ENCODE assay signal across 8 cellular contexts in the genomic region with DNA sequence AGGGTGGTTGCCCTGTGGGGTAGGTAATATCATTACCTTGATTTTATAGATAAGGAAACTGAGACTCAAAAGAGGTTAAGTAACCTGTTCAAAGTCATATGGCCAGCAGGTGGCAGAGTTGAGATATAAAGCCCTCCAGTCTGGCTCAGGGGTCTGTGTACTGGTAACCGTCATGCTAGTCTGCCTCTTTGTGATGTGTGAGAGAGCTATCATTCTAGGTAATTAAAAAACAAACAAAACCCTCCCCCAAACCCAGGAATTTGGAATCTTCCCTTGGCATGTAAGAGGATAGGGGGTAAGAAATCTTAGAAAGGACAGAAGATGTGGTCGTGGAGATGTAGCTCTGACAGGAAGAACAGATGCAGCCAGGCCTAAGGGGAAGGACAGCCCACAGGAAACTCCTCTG.
DNase-seq lines count a peak whose midpoint lies in the region; ATAC-seq and TF ChIP-seq lines count a peak whose summit lies in the region.

No MANE protein-coding gene starts in this region.

- CTCF ChIA-PET in CD8-positive, alpha-beta memory T cell (lab: Charles Lee) = interaction anchor here (0.7 to 1.5 kb wide), 3 partner anchors 9 to 1121 kb away, joined by 3 to 9 read pairs (median 3); no protein-coding TSS in a partner anchor
- CTCF ChIA-PET in HEK293T (lab: Yijun Ruan, JAX) = interaction anchor here (0.5 to 3.1 kb wide), 10 partner anchors 10 to 606 kb away, joined by 3 to 17 read pairs (median 6); no protein-coding TSS in a partner anchor

- intact Hi-C loops in prostate gland (cut with DNase I) = no loop called here

- H3K79me2 ChIP-seq in fibroblast of lung (ENCODE audit: control insufficient read depth, insufficient read depth, low read length) = no peaks in the 10 kb centered on the region

- H3K9me3 ChIP-seq in CD8-positive, alpha-beta memory T cell (ENCODE audit: low read length) = no peaks in the 10 kb centered on the region
- no peaks in the 10 kb centered on the region for H3K9me3 ChIP-seq in fibroblast of lung (ENCODE audit: control insufficient read depth, insufficient read depth, low read depth, low read length)
- H3K9me3 ChIP-seq in prostate gland = no peaks in the 10 kb centered on the region

- TF ChIP-seq POLR2A in prostate gland (IDR thresholded peaks at IDR 0.05) = no peak

- DNase-seq in CD8-positive, alpha-beta memory T cell = peak; percentile 20 to 57 (median 39)
- DNase-seq in HEK293T (ENCODE audit: extremely low spot score) = peak; percentile 68
- peak; percentile 70 for DNase-seq in NCI-H69 (lab: John Stamatoyannopoulos, UW)
- DNase-seq in activated CD4-positive, alpha-beta T cell treated with anti-CD3 and anti-CD28 coated beads, Interleukin-2, amount 50 U/mL, for 48 hours = peak; percentile 64 to 79
- DNase-seq in fibroblast of lung (ENCODE audit: low read depth in 2 of 2) = peak; percentile 64 to 68
- peak; percentile 31 for DNase-seq in prostate gland (ENCODE audit: low spot score)
- DNase-seq in NCI-H187 (lab: John Stamatoyannopoulos, UW) = no peak

- WGBS in prostate gland = 37% methylated on average over 2 of the region's 2 CpGs

- no peak overlapping the region for H2AFZ ChIP-seq in fibroblast of lung (ENCODE audit: low read length)

- POLR2A ChIA-PET in CD8-positive, alpha-beta memory T cell (lab: Charles Lee) = no interaction called here
- POLR2A ChIA-PET in HEK293T (lab: Yijun Ruan, JAX) = no interaction called here

- no peak overlapping the region for H3K27ac Mint-ChIP-seq in CD8-positive, alpha-beta memory T cell

- peaks cover 0 to 1% (median 0%) of the 10 kb centered on the region in 3 donors for H3K36me3 Mint-ChIP-seq in CD8-positive, alpha-beta memory T cell

- no peak overlapping the region for H3K4me3 Mint-ChIP-seq in CD8-positive, alpha-beta memory T cell

- no peaks in the 10 kb centered on the region for H3K4me1 ChIP-seq in CD8-positive, alpha-beta memory T cell (ENCODE audit: insufficient read depth, low read length)
- H3K4me1 ChIP-seq in fibroblast of lung (ENCODE audit: control insufficient read depth, extremely low read depth, insufficient read depth, low read length) (no peaks in the 10 kb centered on the region), prostate gland (replicated peaks) (no peaks in the 10 kb centered on the region)

- H3K27ac ChIP-seq in CD8-positive, alpha-beta memory T cell (ENCODE audit: low read depth, low read length) = no peak overlapping the region
- H3K27ac ChIP-seq in fibroblast of lung (ENCODE audit: insufficient read depth, low read length) (no peak overlapping the region), prostate gland (no peak overlapping the region)

- H3K27me3 ChIP-seq in CD8-positive, alpha-beta memory T cell (ENCODE audit: insufficient read depth, low read length, poor library complexity, severe bottlenecking) = no peaks in the 10 kb centered on the region
- H3K27me3 ChIP-seq in fibroblast of lung (ENCODE audit: control insufficient read depth, insufficient read depth, low read length) (no peaks in the 10 kb centered on the region), prostate gland (replicated peaks; ENCODE audit: insufficient read depth) (no peaks in the 10 kb centered on the region)

- TF ChIP-seq CTCF in fibroblast of lung (conservative IDR thresholded peaks at IDR 0.05 in 1 of 2, IDR thresholded peaks at IDR 0.05 in 1 of 2; ENCODE audit: low read depth in 1 of 2, low read length in 2 of 2) = peak; percentile 50 to 59
- TF ChIP-seq CTCF in prostate gland (IDR thresholded peaks at IDR 0.05) = peak in 3 of 4 experiments; percentile 22 to 39 (median 22)

- ATAC-seq in GM19023 (IDR thresholded peaks at IDR 0.05; ENCODE audit: unreplicated experiment) = no peak

- H3K4me1 Mint-ChIP-seq in CD8-positive, alpha-beta memory T cell = peaks cover 0 to 3% (median 2%) of the 10 kb centered on the region in 3 donors

- no peaks in the 10 kb centered on the region for H3K36me3 ChIP-seq in CD8-positive, alpha-beta memory T cell (ENCODE audit: insufficient read depth, low read length)
- H3K36me3 ChIP-seq in fibroblast of lung (ENCODE audit: control insufficient read depth, insufficient read depth, low read length) (no peaks in the 10 kb centered on the region), prostate gland (no peaks in the 10 kb centered on the region)

- H3K9ac ChIP-seq in fibroblast of lung (ENCODE audit: insufficient read depth, low read length) = no peak overlapping the region

- H4K20me1 ChIP-seq in fibroblast of lung (ENCODE audit: control insufficient read depth, extremely low read depth, insufficient read depth, low read length) = no peaks in the 10 kb centered on the region

- no peaks in the 10 kb centered on the region for H3K9me3 Mint-ChIP-seq in CD8-positive, alpha-beta memory T cell

- H3K4me2 ChIP-seq in fibroblast of lung (ENCODE audit: extremely low read depth, insufficient read depth, low read length) = no peak overlapping the region

- no peak overlapping the region for H3K4me3 ChIP-seq in CD8-positive, alpha-beta memory T cell (ENCODE audit: low read length)
- no peak overlapping the region for H3K4me3 ChIP-seq in fibroblast of lung (replicated peaks in 1 of 4; ENCODE audit: control extremely low read depth in 1 of 4, insufficient read depth in 1 of 4, low read depth in 3 of 4, low read length in 4 of 4)
- H3K4me3 ChIP-seq in prostate gland = no peak overlapping the region

- peaks cover 0 to 33% of the 10 kb centered on the region in 2 donors for H3K27me3 Mint-ChIP-seq in CD8-positive, alpha-beta memory T cell

TF ChIP-seq in HEK293T, 16 proteins besides CTCF, POLR2A, EP300 and RAD21:
- no peak for TF ChIP-seq FOXM1 (IDR thresholded peaks at IDR 0.05; ENCODE audit: borderline replicate concordance)
- no peak for TF ChIP-seq FOXK2 (IDR thresholded peaks at IDR 0.05)
- TF ChIP-seq BHLHE40 (IDR thresholded peaks at IDR 0.05; ENCODE audit: borderline replicate concordance) = no peak

Comparison
In these comparisons a context has a peak if more than half of its experiments do, and no peak if none do; other contexts are left out.
1. DNase-seq: peak in CD8-positive, alpha-beta memory T cell (5 of 5), HEK293T (single experiment), NCI-H69 (single experiment), activated CD4-positive, alpha-beta T cell treated with anti-CD3 and anti-CD28 coated beads, Interleukin-2, amount 50 U/mL, for 48 hours (2 of 2), fibroblast of lung (2 of 2) and prostate gland (single experiment); none in NCI-H187 (0 of 2).